ENCODE assay signal across 34 cellular contexts in the genomic region with DNA sequence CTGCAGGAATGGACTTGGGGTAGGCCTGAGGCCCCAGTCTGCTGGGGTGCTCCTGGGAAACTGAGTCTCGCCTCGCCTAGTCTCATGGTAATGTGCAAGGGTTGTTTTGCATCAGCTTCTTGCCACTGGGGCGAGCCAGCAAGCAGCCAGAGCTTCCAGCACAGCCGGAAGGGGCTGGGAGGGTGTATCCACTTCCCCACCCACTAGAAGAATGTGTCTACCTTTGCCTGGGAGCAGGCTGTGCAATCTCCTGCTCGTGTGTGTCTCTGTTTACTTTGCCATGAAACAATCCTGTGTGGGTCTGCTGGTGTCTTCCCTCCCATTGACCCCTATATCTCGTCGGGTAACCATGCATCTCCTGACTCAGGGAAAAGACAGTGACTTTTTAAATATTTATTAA. TPM values are rescaled to one million over a fixed set of nuclear protein-coding genes. Genes with fewer than 3 reads are reported as not detected.
DNase-seq lines count a peak whose midpoint lies in the region; ATAC-seq, FAIRE-seq and TF ChIP-seq lines count a peak whose summit lies in the region.
"Had no signal": no experiment of that assay in that cellular context is flagged by ENCODE, and none has a peak within 500 bp of the region (broad histone marks: within the 10 kb centered on the region; RNA-seq: fewer than 3 reads in every experiment).

No MANE protein-coding gene starts in this region.

- H3K27me3 ChIP-seq in H1 (replicated peaks in 1 of 4; ENCODE audit: control insufficient read depth in 3 of 4, extremely low read depth in 1 of 4, insufficient read depth in 3 of 4, low read length in 3 of 4), result no peaks in the 10 kb centered on the region
- H3K27me3 ChIP-seq: dorsolateral prefrontal cortex, heart left ventricle, SJCRH30, spleen had no signal

- POLR2A ChIA-PET in H1 (lab: Charles Lee; ENCODE audit: partially characterized antibody), result no interaction called here

- no peaks in the 10 kb centered on the region for H3K9me3 Mint-ChIP-seq in activated CD4-positive, alpha-beta T cell treated with anti-CD3 and anti-CD28 coated beads, Interleukin-2, amount 10 ng/mL, durations not matched to agents 24 days and 14 days
- H3K9me3 Mint-ChIP-seq: activated CD4-positive, alpha-beta T cell treated with anti-CD3 and anti-CD28 coated beads, Interleukin-2, amount 10 ng/mL, durations not matched to agents 7 days and 5 days; naive thymus-derived CD8-positive, alpha-beta T cell; stimulated activated memory B cell treated with anti-CD40 and anti-IgM and Interleukin-4, amounts not matched to agents 10 μg/mL and 1 μg/mL and 100 μg/mL, for 72 hours had no signal

- H3K27ac ChIP-seq in H1 (ENCODE audit: low read depth, low read length), result no peak overlapping the region
- H3K27ac ChIP-seq in urinary bladder (ENCODE audit: low read depth), result peak overlapping the region; percentile 78
- H3K27ac ChIP-seq in caudate nucleus (ENCODE audit: low read depth, low read length), result no peak overlapping the region
- H3K27ac ChIP-seq: 22Rv1, dorsolateral prefrontal cortex, heart left ventricle, KMS-11, SJCRH30, thoracic aorta had no signal

- TF ChIP-seq RAD21 in H1 (IDR thresholded peaks at IDR 0.05 in 1 of 2, conservative IDR thresholded peaks at IDR 0.05 in 1 of 2; ENCODE audit: low read depth in 2 of 2, low read length in 2 of 2), result no peak

- no peak overlapping the region for H2BK15ac ChIP-seq in H1 (ENCODE audit: low read length)

- no peak for FAIRE-seq in H1 (lab: Jason Lieb, UNC)
- FAIRE-seq: endothelial cell of umbilical vein, GM19239 had no signal

- no peaks in the 10 kb centered on the region for H3K27me3 Mint-ChIP-seq in activated CD4-positive, alpha-beta T cell treated with anti-CD3 and anti-CD28 coated beads, Interleukin-2, amount 10 ng/mL, durations not matched to agents 24 days and 14 days
- H3K27me3 Mint-ChIP-seq: activated CD4-positive, alpha-beta T cell treated with anti-CD3 and anti-CD28 coated beads, Interleukin-2, amount 10 ng/mL, durations not matched to agents 7 days and 5 days; activated naive CD8-positive, alpha-beta T cell; naive thymus-derived CD8-positive, alpha-beta T cell; stimulated activated memory B cell treated with anti-CD40 and anti-IgM and Interleukin-4, amounts not matched to agents 10 μg/mL and 1 μg/mL and 100 μg/mL, for 72 hours had no signal

- H3K14ac ChIP-seq in H1 (ENCODE audit: insufficient read length), result no peak overlapping the region

- no peak for TF ChIP-seq EP300 in H1 (IDR thresholded peaks at IDR 0.05; ENCODE audit: borderline replicate concordance in 1 of 2, low read depth in 2 of 2, low read length in 2 of 2)

- H3K23me2 ChIP-seq in H1 (ENCODE audit: low read depth, low read length), result no peaks in the 10 kb centered on the region

- WGBS in H1 (ENCODE audit: extremely low coverage in 1 of 2, insufficient coverage in 1 of 2, insufficient read length in 1 of 2, insufficient replicate concordance in 2 of 2, low coverage in 1 of 2, low lambda C conversion rate in 2 of 2, missing lambda C conversion rate in 1 of 2), 2 experiments, result 93% methylated on average over 7 of the region's 7 CpGs; no CpG with 5 or more reads in 1 of the 2 experiments
- 87% methylated on average over 7 of the region's 7 CpGs for WGBS in urinary bladder

- ATAC-seq in HG03378 (IDR thresholded peaks at IDR 0.05; ENCODE audit: unreplicated experiment), result no peak
- ATAC-seq: heart left ventricle; left cardiac atrium; naive thymus-derived CD8-positive, alpha-beta T cell; stimulated activated memory B cell treated with anti-CD40 and anti-IgM and Interleukin-4, amounts not matched to agents 10 μg/mL and 1 μg/mL and 100 μg/mL, for 72 hours had no signal

- H2BK5ac ChIP-seq in H1 (ENCODE audit: low read depth, low read length), result no peak overlapping the region

- H3K4me3 Mint-ChIP-seq in activated CD4-positive, alpha-beta T cell treated with anti-CD3 and anti-CD28 coated beads, Interleukin-2, amount 10 ng/mL, durations not matched to agents 24 days and 14 days, result no peak overlapping the region
- H3K4me3 Mint-ChIP-seq: activated CD4-positive, alpha-beta T cell treated with anti-CD3 and anti-CD28 coated beads, Interleukin-2, amount 10 ng/mL, durations not matched to agents 7 days and 5 days; activated naive CD8-positive, alpha-beta T cell; naive thymus-derived CD8-positive, alpha-beta T cell; stimulated activated memory B cell treated with anti-CD40 and anti-IgM and Interleukin-4, amounts not matched to agents 10 μg/mL and 1 μg/mL and 100 μg/mL, for 72 hours had no signal

- no peaks in the 10 kb centered on the region for H4K20me1 ChIP-seq in H1 (replicated peaks in 1 of 2; ENCODE audit: control insufficient read depth in 1 of 2, insufficient read depth in 2 of 2, low read length in 2 of 2)

- intact Hi-C loops in activated CD4-positive, alpha-beta T cell treated with anti-CD3 and anti-CD28 coated beads, Interleukin-2, amount 10 ng/mL, durations not matched to agents 24 days and 14 days (cut with micrococcal nuclease), result no loop called here

- no peaks in the 10 kb centered on the region for H3K79me2 ChIP-seq in H1 (ENCODE audit: control insufficient read depth in 1 of 2, insufficient read depth in 2 of 2, low read length in 2 of 2)

- no peak overlapping the region for H4K91ac ChIP-seq in H1 (replicated peaks; ENCODE audit: insufficient read length, low read length)

- H3K18ac ChIP-seq in H1 (ENCODE audit: extremely low read depth, low read length), result no peak overlapping the region

- TF ChIP-seq POLR2A in H1 (IDR thresholded peaks at IDR 0.05; ENCODE audit: control extremely low read depth in 1 of 2, low read depth in 2 of 2, low read length in 2 of 2), result no peak

- no peak overlapping the region for H3K27ac Mint-ChIP-seq in activated CD4-positive, alpha-beta T cell treated with anti-CD3 and anti-CD28 coated beads, Interleukin-2, amount 10 ng/mL, durations not matched to agents 24 days and 14 days
- H3K27ac Mint-ChIP-seq: activated CD4-positive, alpha-beta T cell treated with anti-CD3 and anti-CD28 coated beads, Interleukin-2, amount 10 ng/mL, durations not matched to agents 7 days and 5 days; activated naive CD8-positive, alpha-beta T cell had no signal

- no peak overlapping the region for H3K23ac ChIP-seq in H1 (ENCODE audit: insufficient read length)

- H4K5ac ChIP-seq in H1 (ENCODE audit: insufficient read length, low read depth, low read length), result no peak overlapping the region

- peak; percentile 50 for DNase-seq in activated CD4-positive, alpha-beta T cell treated with anti-CD3 and anti-CD28 coated beads, Interleukin-2, amount 10 ng/mL, durations not matched to agents 24 days and 14 days
- DNase-seq in activated CD4-positive, alpha-beta T cell treated with anti-CD3 and anti-CD28 coated beads, Interleukin-2, amount 50 U/mL, for 4 hours, result no peak
- DNase-seq in H1 (ENCODE audit: low read depth in 1 of 2, low spot score in 2 of 2), result no peak
- DNase-seq in mucosa of gallbladder (ENCODE audit: low spot score), result peak; percentile 50
- no peak for DNase-seq in cerebellar cortex (ENCODE audit: low spot score)
- no peak for DNase-seq in caudate nucleus (lab: John Stamatoyannopoulos, UW)
- DNase-seq: activated CD4-positive, alpha-beta T cell treated with anti-CD3 and anti-CD28 coated beads, Interleukin-2, amount 10 ng/mL, durations not matched to agents 7 days and 5 days; activated CD8-positive, alpha-beta memory T cell treated with anti-CD3 and anti-CD28 coated beads, Interleukin-2, amount 50 U/mL, for 4 hours; aorta; central memory CD4-positive, alpha-beta T cell; DMS 273 treated with DMSO at 0.1 percent for 48 hours; dorsolateral prefrontal cortex; heart left ventricle; left cardiac atrium; mesendoderm; naive thymus-derived CD8-positive, alpha-beta T cell; NCI-H1694; NCI-H2171; NCI-H524; NK-92 treated with Interleukin-12 subunit alpha and Interleukin-12 subunit beta, amount 100 ng/mL, for 24 hours; retina; SJCRH30; spleen; stimulated activated CD4-positive, alpha-beta T cell treated with anti-CD3 and anti-CD28 coated beads, Interleukin-2, amount 100 ng/mL, for 48 hours; T-helper 1 cell had no signal

- no peak overlapping the region for H2AFZ ChIP-seq in H1 (ENCODE audit: low read length)

- H3K9me3 ChIP-seq in H1 (ENCODE audit: insufficient read depth in 2 of 2, low read depth in 1 of 2, low read length in 1 of 2), result no peaks in the 10 kb centered on the region
- H3K9me3 ChIP-seq: heart left ventricle, SJCRH30, spleen, thoracic aorta had no signal

- H2BK12ac ChIP-seq in H1 (ENCODE audit: low read depth, low read length), result no peak overlapping the region

- no peak overlapping the region for H3K4me2 ChIP-seq in H1 (ENCODE audit: insufficient read depth in 1 of 2, low read depth in 2 of 2, low read length in 2 of 2)
- H3K4me2 ChIP-seq: KMS-11 had no signal

- H3K9ac ChIP-seq in H1 (replicated peaks in 1 of 4; ENCODE audit: extremely low read depth in 1 of 4, low read depth in 3 of 4, low read length in 3 of 4), result no peak overlapping the region
- H3K9ac ChIP-seq: KMS-11 had no signal

- no peak overlapping the region for H3K56ac ChIP-seq in H1 (replicated peaks; ENCODE audit: insufficient read length, low read depth, low read length)

- no peak for TF ChIP-seq CTCF in H1 (IDR thresholded peaks at IDR 0.05; ENCODE audit: control extremely low read depth in 1 of 3, insufficient read depth in 1 of 3, low read depth in 1 of 3, low read length in 3 of 3)

- no peak overlapping the region for H3K4ac ChIP-seq in H1 (replicated peaks; ENCODE audit: insufficient read length, low read depth, low read length)

- H3K36me3 ChIP-seq in H1 (ENCODE audit: control insufficient read depth in 2 of 4, insufficient read depth in 4 of 4, low read length in 3 of 4) (no peaks in the 10 kb centered on the region), urinary bladder (ENCODE audit: insufficient read depth) (no peaks in the 10 kb centered on the region)
- H3K36me3 ChIP-seq: heart left ventricle, SJCRH30, spleen, thoracic aorta had no signal

- H3K4me1 ChIP-seq in H1 (replicated peaks in 1 of 4; ENCODE audit: control insufficient read depth in 3 of 4, insufficient read depth in 4 of 4, low read length in 3 of 4), result no peaks in the 10 kb centered on the region
- no peaks in the 10 kb centered on the region for H3K4me1 ChIP-seq in urinary bladder (ENCODE audit: insufficient read depth)
- H3K4me1 ChIP-seq: SJCRH30 had no signal

- H3K36me3 Mint-ChIP-seq in activated CD4-positive, alpha-beta T cell treated with anti-CD3 and anti-CD28 coated beads, Interleukin-2, amount 10 ng/mL, durations not matched to agents 24 days and 14 days (ENCODE audit: low read depth), result no peaks in the 10 kb centered on the region
- H3K36me3 Mint-ChIP-seq: activated naive CD8-positive, alpha-beta T cell; stimulated activated memory B cell treated with anti-CD40 and anti-IgM and Interleukin-4, amounts not matched to agents 10 μg/mL and 1 μg/mL and 100 μg/mL, for 72 hours had no signal

- no peaks in the 10 kb centered on the region for H3K79me1 ChIP-seq in H1 (ENCODE audit: low read depth, low read length)

- CTCF ChIA-PET in H1 (lab: Charles Lee; ENCODE audit: partially characterized antibody), result interaction anchor here (1.5 to 2.2 kb wide), 2 partner anchors 9 to 36 kb away, joined by 3 to 6 read pairs; no protein-coding TSS in a partner anchor

- no peak overlapping the region for H2BK120ac ChIP-seq in H1 (replicated peaks; ENCODE audit: low read depth, low read length)

- H2BK20ac ChIP-seq in H1 (ENCODE audit: low read length), result no peak overlapping the region

- peaks cover 28% of the 10 kb centered on the region for H3K4me1 Mint-ChIP-seq in activated CD4-positive, alpha-beta T cell treated with anti-CD3 and anti-CD28 coated beads, Interleukin-2, amount 10 ng/mL, durations not matched to agents 24 days and 14 days

- H3K4me3 ChIP-seq in H1 (ENCODE audit: extremely low read depth in 1 of 4, insufficient read depth in 2 of 4, low read depth in 3 of 4, low read length in 4 of 4) (no peak overlapping the region), urinary bladder (ENCODE audit: low read depth, low read length) (no peak overlapping the region)
- H3K4me3 ChIP-seq: dorsolateral prefrontal cortex, heart left ventricle, SJCRH30, spleen, thoracic aorta had no signal

- H2AK5ac ChIP-seq in H1 (ENCODE audit: low read depth, low read length), result no peak overlapping the region

- peak overlapping the region; percentile 36 for H4K8ac ChIP-seq in H1 (ENCODE audit: extremely low read depth, insufficient read depth, low read length)

RNA-seq across cellular contexts. Expression of a gene that starts 21.8 kb away (rescaled TPM):
- not detected in 2 replicates for total RNA-seq in activated CD4-positive, alpha-beta T cell treated with anti-CD3 and anti-CD28 coated beads, Interleukin-2, amount 10 ng/mL, durations not matched to agents 24 days and 14 days
- total RNA-seq in H1 (2021; fragmentation: NEBNext Ultra II Directional; extraction: Animal tissue kit (Norgen Biotek cat#: 25700)), result not detected in 2 replicates
- polyA plus RNA-seq in H1 (2011; rRNA removed) (not detected in 2 replicates), urinary bladder (not detected)
- polyA plus RNA-seq in H1 (2011; cell fraction: cytosol; rRNA removed), result 0.05 TPM
- not detected for polyA plus RNA-seq in H1 (2011; cell fraction: nucleus; rRNA removed)
- 0.10 to 0.35 TPM (median 0.18 TPM) in 4 replicates for polyA plus RNA-seq in H1 (2012, experiment 1 of 2)
- not detected for polyA plus RNA-seq in H1 (2012, experiment 2 of 2)
- polyA plus RNA-seq in H1 (2013, experiment 1 of 2), result not detected
- polyA plus RNA-seq in H1 (2013, experiment 2 of 2), result 0.04 TPM
- 0.10 TPM in 1 of 2 replicates, not detected in the other for polyA minus RNA-seq in H1 (2011; rRNA and poly(A)+ RNA removed)
- polyA minus RNA-seq in H1 (2011; cell fraction: cytosol; rRNA and poly(A)+ RNA removed), result not detected
- 0.50 TPM for polyA minus RNA-seq in H1 (2011; cell fraction: nucleus; rRNA and poly(A)+ RNA removed)
- total RNA-seq in mucosa of gallbladder (0.09 TPM), urinary bladder (0.21 TPM)
- total RNA-seq: endothelial cell of umbilical vein; naive thymus-derived CD8-positive, alpha-beta T cell; SJCRH30; spleen; thoracic aorta had no signal
- polyA plus RNA-seq: aorta, endothelial cell of umbilical vein, heart left ventricle, spleen had no signal

RNA-seq across cellular contexts. Expression of a gene that starts 37.4 kb away (rescaled TPM):
- total RNA-seq in activated CD4-positive, alpha-beta T cell treated with anti-CD3 and anti-CD28 coated beads, Interleukin-2, amount 10 ng/mL, durations not matched to agents 24 days and 14 days, result 130 and 133 TPM in 2 replicates
- 21.8 and 23.9 TPM in 2 replicates for total RNA-seq in H1 (2021; fragmentation: NEBNext Ultra II Directional; extraction: Animal tissue kit (Norgen Biotek cat#: 25700))
- 34.2 and 56.7 TPM in 2 replicates for polyA plus RNA-seq in H1 (2011; rRNA removed)
- polyA plus RNA-seq in H1 (2011; cell fraction: cytosol; rRNA removed), result 35.7 TPM
- polyA plus RNA-seq in H1 (2011; cell fraction: nucleus; rRNA removed), result 48.2 TPM
- 15.1 to 24.0 TPM (median 20.1 TPM) in 4 replicates for polyA plus RNA-seq in H1 (2012, experiment 1 of 2)
- 19.3 TPM for polyA plus RNA-seq in H1 (2012, experiment 2 of 2)
- 20.2 TPM for polyA plus RNA-seq in H1 (2013, experiment 1 of 2)
- 19.2 TPM for polyA plus RNA-seq in H1 (2013, experiment 2 of 2)
- polyA minus RNA-seq in H1 (2011; rRNA and poly(A)+ RNA removed), result 46.4 and 70.7 TPM in 2 replicates
- 20.7 TPM for polyA minus RNA-seq in H1 (2011; cell fraction: cytosol; rRNA and poly(A)+ RNA removed)
- polyA minus RNA-seq in H1 (2011; cell fraction: nucleus; rRNA and poly(A)+ RNA removed), result 12.0 TPM
- 33.7 TPM for total RNA-seq in mucosa of gallbladder
- 27.4 TPM for total RNA-seq in urinary bladder
- 28.2 TPM for polyA plus RNA-seq in urinary bladder

Comparison
In these comparisons a context has a peak if more than half of its experiments do, and no peak if none do; other contexts are left out.
1. DNase-seq: peak in activated CD4-positive, alpha-beta T cell treated with anti-CD3 and anti-CD28 coated beads, Interleukin-2, amount 10 ng/mL, durations not matched to agents 24 days and 14 days (single experiment) and mucosa of gallbladder (single experiment); none in activated CD4-positive, alpha-beta T cell treated with anti-CD3 and anti-CD28 coated beads, Interleukin-2, amount 50 U/mL, for 4 hours (0 of 2), H1 (0 of 2), cerebellar cortex (single experiment) and caudate nucleus (0 of 61).